8 cellular contexts compared by ENCODE assay signal in the genomic region with DNA sequence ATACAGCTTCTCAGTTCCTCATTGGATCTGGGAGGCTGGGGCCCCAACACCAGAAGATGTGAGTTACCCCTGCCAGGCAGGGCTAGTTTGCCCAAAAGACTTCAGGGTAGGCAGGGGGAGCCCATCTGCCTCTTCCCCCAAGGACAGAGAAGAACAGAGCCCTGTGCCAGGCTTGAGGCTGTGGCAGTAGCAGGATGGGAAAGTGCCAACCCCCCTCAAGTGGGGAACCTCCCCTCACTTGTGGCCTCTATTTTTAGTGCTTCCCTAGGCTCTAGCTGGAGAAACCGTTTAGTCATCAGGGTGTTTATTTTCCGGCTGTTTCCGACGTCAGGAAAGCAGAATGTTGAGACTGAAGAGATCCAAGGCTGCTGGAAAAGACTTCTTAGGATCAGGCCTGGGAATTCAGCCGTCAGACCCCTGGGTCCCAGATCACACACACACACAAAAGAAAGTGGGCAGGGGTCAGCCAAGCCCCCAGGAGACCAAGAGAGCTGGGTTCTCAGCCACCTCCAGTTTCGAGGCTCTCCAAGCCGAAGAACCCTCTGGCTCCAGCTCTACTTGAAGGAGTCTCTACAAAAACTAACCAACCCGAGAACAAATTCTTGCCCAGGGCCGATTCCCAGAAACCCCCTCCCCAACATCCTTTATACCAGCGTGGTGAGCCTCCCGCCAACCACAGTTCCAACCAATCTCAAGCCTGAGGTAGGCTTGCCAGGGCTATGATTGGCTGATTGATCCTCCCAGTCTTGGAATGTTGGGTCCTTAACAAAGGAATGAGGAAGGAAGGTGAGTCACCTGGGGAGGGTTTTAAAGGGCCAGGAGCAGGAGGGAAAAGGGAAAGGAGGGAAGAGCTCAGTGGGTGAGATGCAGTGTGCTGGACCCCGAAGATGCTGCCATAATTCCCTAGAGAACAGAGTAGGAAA. TPM values are rescaled to one million over a fixed set of nuclear protein-coding genes. Genes with fewer than 3 reads are reported as not detected.
DNase-seq lines count a peak whose midpoint lies in the region; ATAC-seq and TF ChIP-seq lines count a peak whose summit lies in the region.

No MANE protein-coding gene starts in this region.

- H3K4me1 Mint-ChIP-seq in activated T-cell treated with anti-CD3 and anti-CD28 coated beads, Interleukin-2, amount 50 U/mL, for 72 hours (ENCODE audit: low read depth), result peaks cover 69% of the 10 kb centered on the region

- TF ChIP-seq EP300 in suprapubic skin (IDR thresholded peaks at IDR 0.05), result peak; percentile 34

- WGBS in lower leg skin, 2 donors, result 5 to 10% methylated on average over 12 of the region's 12 CpGs
- 11% methylated on average over 12 of the region's 12 CpGs for WGBS in suprapubic skin

- peaks cover 5% of the 10 kb centered on the region in 2 donors for H3K36me3 Mint-ChIP-seq in activated T-cell treated with anti-CD3 and anti-CD28 coated beads, Interleukin-2, amount 50 U/mL, for 72 hours (ENCODE audit: insufficient read depth in 2 of 2)

- TF ChIP-seq CTCF in lower leg skin (IDR thresholded peaks at IDR 0.05) (no peak), suprapubic skin (IDR thresholded peaks at IDR 0.05) (no peak)

- in situ Hi-C loops in SK-MEL-5 (cut with HindIII; ENCODE audit: low pct_unique_long_range_greater_than_20kb, low sequenced_read_pairs), result no loop called here

- H3K27ac Mint-ChIP-seq in activated T-cell treated with anti-CD3 and anti-CD28 coated beads, Interleukin-2, amount 50 U/mL, for 72 hours, result peak overlapping the region; percentile 90

- TF ChIP-seq POLR2A in lower leg skin (IDR thresholded peaks at IDR 0.05), result no peak
- TF ChIP-seq POLR2A in suprapubic skin (IDR thresholded peaks at IDR 0.05), result peak in 1 of 2 donors; percentile 13

- H3K36me3 ChIP-seq in duodenal mucosa (ENCODE audit: control insufficient read depth in 1 of 2, insufficient read depth in 2 of 2, low read length in 2 of 2) (no peaks in the 10 kb centered on the region), suprapubic skin (no peaks in the 10 kb centered on the region)

- H3K9me3 Mint-ChIP-seq in activated T-cell treated with anti-CD3 and anti-CD28 coated beads, Interleukin-2, amount 50 U/mL, for 72 hours, result peaks cover 0 to 2% of the 10 kb centered on the region in 2 donors

- H3K27ac ChIP-seq in duodenal mucosa (ENCODE audit: low read depth, low read length) (peak overlapping the region; percentile 99), suprapubic skin (peak overlapping the region; percentile 100)

- H3K27me3 Mint-ChIP-seq in activated T-cell treated with anti-CD3 and anti-CD28 coated beads, Interleukin-2, amount 50 U/mL, for 72 hours (ENCODE audit: low read depth), result no peaks in the 10 kb centered on the region

- intact Hi-C loops in lower leg skin (cut with DNase I; ENCODE audit: low total_unique reads), result loop anchor here (5.0 kb wide), 1 partner anchor 41 kb away; no protein-coding TSS in a partner anchor

- H3K9ac ChIP-seq in duodenal mucosa (ENCODE audit: low read depth in 1 of 2, low read length in 2 of 2), result peak overlapping the region; percentile 70 to 82

- H3K4me3 ChIP-seq in duodenal mucosa (ENCODE audit: low read depth in 1 of 2, low read length in 2 of 2) (peak overlapping the region; percentile 19 to 33), lower leg skin (ENCODE audit: low read depth, poor library complexity, severe bottlenecking) (no peak overlapping the region), suprapubic skin (peak overlapping the region; percentile 23)

- DNase-seq in activated T-cell treated with anti-CD3 and anti-CD28 coated beads, Interleukin-2, amount 50 U/mL, for 72 hours, result no peak
- no peak for DNase-seq in activated T-cell treated with anti-CD3 and anti-CD28 coated beads, Interleukin-2, amount 50 U/mL, for 48 hours
- DNase-seq in SK-MEL-5 (ENCODE audit: low read depth, low spot score), result peak; percentile 35
- DNase-seq in lower leg skin (ENCODE audit: low spot score in 2 of 2), result peak; percentile 83 to 94
- DNase-seq in suprapubic skin (ENCODE audit: low spot score in 2 of 2), result peak in 1 of 2 donors; percentile 88
- DNase-seq in stimulated activated naive CD4-positive, alpha-beta T cell treated with Interleukin-2 at 50 U/mL for 16 hours (lab: John Stamatoyannopoulos, UW), result no peak

- H3K4me1 ChIP-seq in duodenal mucosa (ENCODE audit: control insufficient read depth in 1 of 2, insufficient read depth in 2 of 2, low read length in 2 of 2) (peaks cover 51 to 55% of the 10 kb centered on the region in 2 donors), suprapubic skin (peaks cover 64% of the 10 kb centered on the region)

- no peak for ATAC-seq in activated T-cell treated with anti-CD3 and anti-CD28 coated beads, Interleukin-2, amount 50 U/mL, for 72 hours (replicated peaks in 1 of 2)
- no peak for ATAC-seq in GM18498 (IDR thresholded peaks at IDR 0.05; ENCODE audit: unreplicated experiment)

- H3K4me3 Mint-ChIP-seq in activated T-cell treated with anti-CD3 and anti-CD28 coated beads, Interleukin-2, amount 50 U/mL, for 72 hours, result peak overlapping the region; percentile 85 to 91

- H3K27me3 ChIP-seq in duodenal mucosa (ENCODE audit: control insufficient read depth in 1 of 2, insufficient read depth in 2 of 2, low read length in 2 of 2) (no peaks in the 10 kb centered on the region), suprapubic skin (no peaks in the 10 kb centered on the region)

- H3K9me3 ChIP-seq in duodenal mucosa (ENCODE audit: control insufficient read depth in 1 of 2, low read length in 2 of 2), result no peaks in the 10 kb centered on the region
- H3K9me3 ChIP-seq in suprapubic skin, result no peaks in the 10 kb centered on the region

RNA-seq across cellular contexts. Expression of gene MEF2D, which starts 2.4 kb away (rescaled TPM):
- 10 to 100 TPM; 73.3 to 86.8 TPM for total RNA-seq in activated T-cell treated with anti-CD3 and anti-CD28 coated beads, Interleukin-2, amount 50 U/mL, for 72 hours
- total RNA-seq in SK-MEL-5 (2014; rRNA removed; shearing (Covaris generic)), result 19.6 and 19.9 TPM in 2 replicates
- 84.5 and 98.0 TPM in 2 replicates for polyA plus RNA-seq in SK-MEL-5 (2015; cell fraction: cytosol; rRNA removed)
- polyA plus RNA-seq in SK-MEL-5 (2015; cell fraction: nucleus; rRNA removed), result 58.2 and 61.4 TPM in 2 replicates
- total RNA-seq in lower leg skin, result 10 to 100 TPM; 32.1 to 67.3 (median 55.6) TPM
- total RNA-seq in suprapubic skin, result 10 to 100 TPM; 61.7 to 73.5 (median 67.1) TPM

Comparison
In these comparisons a context has a peak if more than half of its experiments do, and no peak if none do; other contexts are left out.
1. DNase-seq: peak in SK-MEL-5 (single experiment) and lower leg skin (2 of 2); none in activated T-cell treated with anti-CD3 and anti-CD28 coated beads, Interleukin-2, amount 50 U/mL, for 72 hours (0 of 2), activated T-cell treated with anti-CD3 and anti-CD28 coated beads, Interleukin-2, amount 50 U/mL, for 48 hours (0 of 2) and stimulated activated naive CD4-positive, alpha-beta T cell treated with Interleukin-2 at 50 U/mL for 16 hours (single experiment).